11 cellular contexts compared by ENCODE assay signal in genomic region chr13:20997301-20998061, GRCh38.
DNase-seq lines count a peak whose midpoint lies in the region; ATAC-seq and TF ChIP-seq lines count a peak whose summit lies in the region.
"Had no signal": no experiment of that assay in that cellular context is flagged by ENCODE, and none has a peak within 500 bp of the region (broad histone marks: within the 10 kb centered on the region; RNA-seq: fewer than 3 reads in every experiment).

No MANE protein-coding gene starts in this region.

- H3K9me3 ChIP-seq in A673 (ENCODE audit: low read depth, low read length, poor library complexity, severe bottlenecking) (no peaks in the 10 kb centered on the region), esophagus (ENCODE audit: control insufficient read depth in 2 of 2, insufficient read depth in 1 of 2, low read depth in 1 of 2, low read length in 1 of 2) (no peaks in the 10 kb centered on the region)
- H3K9me3 ChIP-seq in CD8-positive, alpha-beta T cell (ENCODE audit: low read length): no peaks in the 10 kb centered on the region

- H3K27ac Mint-ChIP-seq in mesothelial cell of epicardium: peak overlapping the region; percentile 99
- H3K27ac Mint-ChIP-seq in CD8-positive, alpha-beta T cell: no peak overlapping the region

- no peaks in the 10 kb centered on the region for H3K27me3 ChIP-seq in A673 (replicated peaks; ENCODE audit: insufficient read depth, low read depth, low read length, poor library complexity)
- H3K27me3 ChIP-seq in esophagus (ENCODE audit: control insufficient read depth in 1 of 2, insufficient read depth in 2 of 2, low read length in 2 of 2): no peaks in the 10 kb centered on the region
- H3K27me3 ChIP-seq in CD8-positive, alpha-beta T cell (ENCODE audit: insufficient read depth, low read length): no peaks in the 10 kb centered on the region

- POLR2A ChIA-PET in A673 (lab: Charles Lee; ENCODE audit: low non-redundant PET): no interaction called here
- POLR2A ChIA-PET in CD8-positive, alpha-beta T cell (lab: Charles Lee): no interaction called here

- peaks cover 4% of the 10 kb centered on the region for H3K9me3 Mint-ChIP-seq in mesothelial cell of epicardium
- peaks cover 3% of the 10 kb centered on the region for H3K9me3 Mint-ChIP-seq in CD8-positive, alpha-beta T cell
- H3K9me3 Mint-ChIP-seq: neural crest cell had no signal

- no TSS peak for BruUV-seq in A673 (replicated peaks; lab: Mats Ljungman, UMichigan)

- H3K36me3 Mint-ChIP-seq in mesothelial cell of epicardium: peaks cover 7% of the 10 kb centered on the region
- H3K36me3 Mint-ChIP-seq in CD8-positive, alpha-beta T cell: no peaks in the 10 kb centered on the region

- peaks cover 13% of the 10 kb centered on the region for H3K4me1 Mint-ChIP-seq in mesothelial cell of epicardium
- H3K4me1 Mint-ChIP-seq in CD8-positive, alpha-beta T cell (ENCODE audit: low read depth): no peaks in the 10 kb centered on the region

- CTCF ChIA-PET in A673 (lab: Charles Lee): interaction anchor here (0.5 kb wide), 1 partner anchor 986 kb away, joined by 3 read pairs; no protein-coding TSS in a partner anchor
- CTCF ChIA-PET in CD8-positive, alpha-beta T cell (lab: Charles Lee): interaction anchor here (1.1 kb wide), 1 partner anchor 480 kb away, joined by 3 read pairs; no protein-coding TSS in a partner anchor

- DNase-seq in A673 (ENCODE audit: low spot score): peak; percentile 77
- DNase-seq in LHCN-M2 (ENCODE audit: low read depth): peak; percentile 78
- DNase-seq in mesothelial cell of epicardium (ENCODE audit: low spot score in 2 of 2, unreplicated experiment in 2 of 2): no peak
- no peak for DNase-seq in globus pallidus (ENCODE audit: low spot score)
- DNase-seq in CD8-positive, alpha-beta T cell: no peak
- DNase-seq in effector CD4-positive, alpha-beta T cell: no peak
- no peak for DNase-seq in HT-29 (ENCODE audit: low spot score)
- DNase-seq: effector memory CD4-positive, alpha-beta T cell; SHP77 had no signal

- H3K27me3 Mint-ChIP-seq in mesothelial cell of epicardium (ENCODE audit: low read depth): no peaks in the 10 kb centered on the region
- no peaks in the 10 kb centered on the region for H3K27me3 Mint-ChIP-seq in CD8-positive, alpha-beta T cell (ENCODE audit: low read depth)

- H3K27ac ChIP-seq in A673 (ENCODE audit: low read depth, low read length, poor library complexity, severe bottlenecking) (peak overlapping the region; percentile 58), esophagus (ENCODE audit: low read depth in 2 of 2, low read length in 1 of 2) (peak overlapping the region; percentile 16 to 47)
- H3K27ac ChIP-seq in CD8-positive, alpha-beta T cell (ENCODE audit: low read depth, low read length): no peak overlapping the region

- peak overlapping the region; percentile 3 for H3K4me3 Mint-ChIP-seq in mesothelial cell of epicardium
- no peak overlapping the region for H3K4me3 Mint-ChIP-seq in CD8-positive, alpha-beta T cell
- H3K4me3 Mint-ChIP-seq: neural crest cell had no signal

- intact Hi-C loops in A673 (cut with micrococcal nuclease; ENCODE audit: unreplicated experiment): no loop called here
- intact Hi-C loops in CD8-positive, alpha-beta T cell (cut with DNase I, micrococcal nuclease): no loop called here

- H3K4me3 ChIP-seq in A673 (ENCODE audit: low read depth, low read length, poor library complexity, severe bottlenecking) (no peak overlapping the region), esophagus (ENCODE audit: low read depth in 1 of 2, low read length in 2 of 2) (no peak overlapping the region)
- no peak overlapping the region for H3K4me3 ChIP-seq in CD8-positive, alpha-beta T cell (ENCODE audit: low read depth, low read length)

- TF ChIP-seq CTCF in A673 (conservative IDR thresholded peaks at IDR 0.05; ENCODE audit: low read depth, low read length) (no peak), mesothelial cell of epicardium (IDR thresholded peaks at IDR 0.05; ENCODE audit: unreplicated experiment) (no peak)
- TF ChIP-seq CTCF in CD8-positive, alpha-beta T cell (IDR thresholded peaks at IDR 0.05): no peak

- no peak for ATAC-seq in CD8-positive, alpha-beta T cell

- H3K4me1 ChIP-seq in A673 (ENCODE audit: insufficient read depth, low read length, poor library complexity, severe bottlenecking): peaks cover 20% of the 10 kb centered on the region
- H3K4me1 ChIP-seq in esophagus (ENCODE audit: control insufficient read depth in 2 of 2, insufficient read depth in 2 of 2, low read length in 1 of 2): peaks cover 3 to 12% of the 10 kb centered on the region in 2 donors
- H3K4me1 ChIP-seq in CD8-positive, alpha-beta T cell (ENCODE audit: insufficient read depth, low read length): no peaks in the 10 kb centered on the region

- WGBS in esophagus, 2 donors: 42 to 54% methylated on average over 12 of the region's 12 CpGs

- H3K36me3 ChIP-seq in A673 (ENCODE audit: insufficient read depth, low read length, poor library complexity, severe bottlenecking) (no peaks in the 10 kb centered on the region), esophagus (ENCODE audit: control insufficient read depth in 2 of 2, insufficient read depth in 2 of 2, low read length in 1 of 2) (peaks cover 0 to 7% of the 10 kb centered on the region in 2 donors)
- H3K36me3 ChIP-seq in CD8-positive, alpha-beta T cell (ENCODE audit: insufficient read depth, low read length): no peaks in the 10 kb centered on the region

Comparison
In these comparisons a context has a peak if more than half of its experiments do, and no peak if none do; other contexts are left out.
1. DNase-seq: peak in A673 (single experiment) and LHCN-M2 (single experiment); none in mesothelial cell of epicardium (0 of 2), globus pallidus (single experiment), CD8-positive, alpha-beta T cell (0 of 7), effector CD4-positive, alpha-beta T cell (single experiment) and HT-29 (single experiment).